9 cellular contexts compared by ENCODE assay signal in genomic region chr7:138097064-138097741, GRCh38. TPM values are rescaled to one million over a fixed set of nuclear protein-coding genes. Genes with fewer than 3 reads are reported as not detected.
DNase-seq lines count a peak whose midpoint lies in the region; ATAC-seq, FAIRE-seq and TF ChIP-seq lines count a peak whose summit lies in the region.
"Had no signal": no experiment of that assay in that cellular context is flagged by ENCODE, and none has a peak within 500 bp of the region (broad histone marks: within the 10 kb centered on the region; RNA-seq: fewer than 3 reads in every experiment).

No MANE protein-coding gene starts in this region.

- H3K27me3 ChIP-seq in brain microvascular endothelial cell (replicated peaks) (no peaks in the 10 kb centered on the region), aorta (ENCODE audit: control insufficient read depth in 1 of 2, insufficient read depth in 2 of 2, low read length in 1 of 2) (peaks cover 0 to 1% of the 10 kb centered on the region in 2 donors)

- FAIRE-seq in GM18507 (lab: Jason Lieb, UNC) (peak; percentile 63), HTR-8/SVneo (lab: Jason Lieb, UNC) (no peak)

- no peaks in the 10 kb centered on the region for H3K4me1 Mint-ChIP-seq in activated T-helper 2 cell treated with anti-CD3 and anti-CD28 coated beads, Interferon-gamma antibody, Interleukin-2, Interleukin-4, amounts not matched to agents 10 μg/mL and 5 μg/mL and 100 μg/mL, durations not matched to agents 14 hours and 24 hours and 36 hours (ENCODE audit: low read depth)
- H3K4me1 Mint-ChIP-seq: activated naive CD8-positive, alpha-beta T cell treated with anti-CD3 and anti-CD28 coated beads, Interleukin-2, amount 10 ng/mL, durations not matched to agents 7 days and 5 days had no signal

- WGBS in aorta, 2 donors = 76 to 81% methylated on average over 3 of the region's 3 CpGs

- H3K27ac Mint-ChIP-seq in activated T-helper 2 cell treated with anti-CD3 and anti-CD28 coated beads, Interferon-gamma antibody, Interleukin-2, Interleukin-4, amounts not matched to agents 10 μg/mL and 5 μg/mL and 100 μg/mL, durations not matched to agents 14 hours and 24 hours and 36 hours = no peak overlapping the region
- H3K27ac Mint-ChIP-seq: activated naive CD8-positive, alpha-beta T cell treated with anti-CD3 and anti-CD28 coated beads, Interleukin-2, amount 10 ng/mL, durations not matched to agents 7 days and 5 days had no signal

- H3K9me3 Mint-ChIP-seq in activated T-helper 2 cell treated with anti-CD3 and anti-CD28 coated beads, Interferon-gamma antibody, Interleukin-2, Interleukin-4, amounts not matched to agents 10 μg/mL and 5 μg/mL and 100 μg/mL, durations not matched to agents 14 hours and 24 hours and 36 hours = no peaks in the 10 kb centered on the region
- H3K9me3 Mint-ChIP-seq: activated naive CD8-positive, alpha-beta T cell treated with anti-CD3 and anti-CD28 coated beads, Interleukin-2, amount 10 ng/mL, durations not matched to agents 7 days and 5 days had no signal

- in situ Hi-C loops in ACHN (cut with HindIII; ENCODE audit: low pct_ligation_motif_present, low pct_unique_long_range_greater_than_20kb, low sequenced_read_pairs) (no loop called here), brain microvascular endothelial cell (cut with HindIII; ENCODE audit: low pct_ligation_motif_present, low sequenced_read_pairs) (no loop called here)

- H3K4me3 ChIP-seq in brain microvascular endothelial cell (ENCODE audit: low read depth, low read length) (no peak overlapping the region), aorta (ENCODE audit: low read length in 2 of 2) (no peak overlapping the region)

- no peaks in the 10 kb centered on the region for H3K36me3 Mint-ChIP-seq in activated T-helper 2 cell treated with anti-CD3 and anti-CD28 coated beads, Interferon-gamma antibody, Interleukin-2, Interleukin-4, amounts not matched to agents 10 μg/mL and 5 μg/mL and 100 μg/mL, durations not matched to agents 14 hours and 24 hours and 36 hours (ENCODE audit: low read depth)
- H3K36me3 Mint-ChIP-seq: activated naive CD8-positive, alpha-beta T cell treated with anti-CD3 and anti-CD28 coated beads, Interleukin-2, amount 10 ng/mL, durations not matched to agents 7 days and 5 days had no signal

- no peak overlapping the region for H3K27ac ChIP-seq in brain microvascular endothelial cell
- no peak overlapping the region for H3K27ac ChIP-seq in aorta (ENCODE audit: low read depth in 1 of 2, low read length in 2 of 2)

- no peaks in the 10 kb centered on the region for H3K4me1 ChIP-seq in aorta (ENCODE audit: control insufficient read depth in 1 of 2, insufficient read depth in 2 of 2, low read length in 2 of 2)

- H3K27me3 Mint-ChIP-seq in activated T-helper 2 cell treated with anti-CD3 and anti-CD28 coated beads, Interferon-gamma antibody, Interleukin-2, Interleukin-4, amounts not matched to agents 10 μg/mL and 5 μg/mL and 100 μg/mL, durations not matched to agents 14 hours and 24 hours and 36 hours (ENCODE audit: low read depth) = no peaks in the 10 kb centered on the region

- ATAC-seq in aorta (ENCODE audit: low FRiP score) = no peak

- no peaks in the 10 kb centered on the region for H3K36me3 ChIP-seq in brain microvascular endothelial cell (replicated peaks)
- no peaks in the 10 kb centered on the region for H3K36me3 ChIP-seq in aorta (ENCODE audit: control insufficient read depth in 1 of 2, insufficient read depth in 2 of 2, low read length in 1 of 2)

- intact Hi-C loops in activated T-helper 2 cell treated with anti-CD3 and anti-CD28 coated beads, Interferon-gamma antibody, Interleukin-2, Interleukin-4, amounts not matched to agents 10 μg/mL and 5 μg/mL and 100 μg/mL, durations not matched to agents 14 hours and 24 hours and 36 hours (cut with micrococcal nuclease) = no loop called here
- intact Hi-C loops in aorta (cut with DNase I) = no loop called here

- DNase-seq in ACHN (peak; percentile 58), GM18507 (ENCODE audit: extremely low spot score, insufficient read length, low read depth) (peak; percentile 5), NCI-H146 treated with DMSO at 0.1 percent for 48 hours (lab: John Stamatoyannopoulos, UW; ENCODE audit: unreplicated experiment) (peak; percentile 3), brain microvascular endothelial cell (peak; percentile 59), aorta (no peak), HTR-8/SVneo (ENCODE audit: insufficient read length, low spot score) (no peak)
- peak; percentile 25 for DNase-seq in stimulated activated CD8-positive, alpha-beta memory T cell treated with anti-CD3 and anti-CD28 coated beads, Interleukin-4, amount 100 ng/mL, for 48 hours
- no peak for DNase-seq in activated T-helper 2 cell treated with anti-CD3 and anti-CD28 coated beads, Interferon-gamma antibody, Interleukin-2, Interleukin-4, amounts not matched to agents 10 μg/mL and 5 μg/mL and 100 μg/mL, durations not matched to agents 14 hours and 24 hours and 36 hours (ENCODE audit: low spot score)
- DNase-seq: activated naive CD8-positive, alpha-beta T cell treated with anti-CD3 and anti-CD28 coated beads, Interleukin-2, amount 10 ng/mL, durations not matched to agents 7 days and 5 days had no signal

- no peak overlapping the region for H3K4me3 Mint-ChIP-seq in activated T-helper 2 cell treated with anti-CD3 and anti-CD28 coated beads, Interferon-gamma antibody, Interleukin-2, Interleukin-4, amounts not matched to agents 10 μg/mL and 5 μg/mL and 100 μg/mL, durations not matched to agents 14 hours and 24 hours and 36 hours (ENCODE audit: low read depth)
- H3K4me3 Mint-ChIP-seq: activated naive CD8-positive, alpha-beta T cell treated with anti-CD3 and anti-CD28 coated beads, Interleukin-2, amount 10 ng/mL, durations not matched to agents 7 days and 5 days had no signal

- peak; percentile 71 for TF ChIP-seq CTCF in brain microvascular endothelial cell (IDR thresholded peaks at IDR 0.05; ENCODE audit: low read depth, low read length, missing control alignments)

- no peaks in the 10 kb centered on the region for H3K9me3 ChIP-seq in aorta (ENCODE audit: control insufficient read depth, low read length)

RNA-seq across cellular contexts. Expression of gene AKR1D1, which starts 20.9 kb away (rescaled TPM):
- total RNA-seq in activated T-helper 2 cell treated with anti-CD3 and anti-CD28 coated beads, Interferon-gamma antibody, Interleukin-2, Interleukin-4, amounts not matched to agents 10 μg/mL and 5 μg/mL and 100 μg/mL, durations not matched to agents 14 hours and 24 hours and 36 hours = not detected in 2 replicates
- total RNA-seq in aorta = not detected
- not detected for polyA plus RNA-seq in aorta
- total RNA-seq: activated naive CD8-positive, alpha-beta T cell treated with anti-CD3 and anti-CD28 coated beads, Interleukin-2, amount 10 ng/mL, durations not matched to agents 7 days and 5 days had no signal

Comparison
In these comparisons a context has a peak if more than half of its experiments do, and no peak if none do; other contexts are left out.
1. DNase-seq: peak in ACHN (single experiment), GM18507 (single experiment), NCI-H146 treated with DMSO at 0.1 percent for 48 hours (single experiment), brain microvascular endothelial cell (single experiment) and stimulated activated CD8-positive, alpha-beta memory T cell treated with anti-CD3 and anti-CD28 coated beads, Interleukin-4, amount 100 ng/mL, for 48 hours (single experiment); none in activated T-helper 2 cell treated with anti-CD3 and anti-CD28 coated beads, Interferon-gamma antibody, Interleukin-2, Interleukin-4, amounts not matched to agents 10 μg/mL and 5 μg/mL and 100 μg/mL, durations not matched to agents 14 hours and 24 hours and 36 hours (single experiment), aorta (0 of 2) and HTR-8/SVneo (single experiment).